In the genomic region with DNA sequence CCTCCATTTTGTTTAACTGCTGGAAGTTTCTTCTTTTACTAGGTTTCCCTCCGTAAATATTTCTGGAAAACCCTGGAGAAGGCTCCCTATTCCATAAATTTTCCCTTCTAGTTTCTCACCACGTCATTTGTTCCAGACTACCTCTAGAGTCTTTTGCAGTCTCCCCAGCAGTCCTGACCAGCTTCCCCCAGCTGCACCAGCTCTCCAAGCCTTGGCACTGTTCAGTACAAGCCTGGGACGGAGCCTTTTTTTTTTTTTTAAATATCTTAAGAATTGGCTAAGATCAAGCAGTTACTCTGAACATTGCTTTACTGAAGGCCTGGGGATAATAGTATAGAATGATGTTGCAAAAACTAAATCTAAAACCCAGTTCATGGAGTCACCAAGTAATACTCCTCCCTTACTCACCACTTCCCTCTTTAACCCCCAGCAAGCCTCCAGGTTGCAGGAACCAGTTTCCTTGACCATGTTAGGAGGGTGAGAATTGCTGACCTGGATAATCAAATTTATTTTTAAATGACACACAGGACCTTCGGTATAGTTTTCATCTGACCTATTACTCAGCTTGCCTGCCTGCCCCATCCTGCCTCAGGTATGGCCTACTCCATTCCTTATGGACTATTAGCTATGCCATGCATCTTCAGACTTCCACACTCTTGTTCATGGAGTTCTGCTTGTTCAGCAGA, we compare ENCODE assay signal across 1 cellular context.
TF ChIP-seq lines count a peak whose summit lies in the region.

No MANE protein-coding gene starts in this region.

TF ChIP-seq in HepG2, 621 proteins besides CTCF, POLR2A, EP300 and RAD21 (continued from another document):
- no peak for TF ChIP-seq HNF1A (IDR thresholded peaks at IDR 0.05; ENCODE audit: low read depth)
- no peak for TF ChIP-seq HNF1A (CRISPR knock-in tag; IDR thresholded peaks at IDR 0.05; ENCODE audit: borderline replicate concordance)
